In the genomic region with DNA sequence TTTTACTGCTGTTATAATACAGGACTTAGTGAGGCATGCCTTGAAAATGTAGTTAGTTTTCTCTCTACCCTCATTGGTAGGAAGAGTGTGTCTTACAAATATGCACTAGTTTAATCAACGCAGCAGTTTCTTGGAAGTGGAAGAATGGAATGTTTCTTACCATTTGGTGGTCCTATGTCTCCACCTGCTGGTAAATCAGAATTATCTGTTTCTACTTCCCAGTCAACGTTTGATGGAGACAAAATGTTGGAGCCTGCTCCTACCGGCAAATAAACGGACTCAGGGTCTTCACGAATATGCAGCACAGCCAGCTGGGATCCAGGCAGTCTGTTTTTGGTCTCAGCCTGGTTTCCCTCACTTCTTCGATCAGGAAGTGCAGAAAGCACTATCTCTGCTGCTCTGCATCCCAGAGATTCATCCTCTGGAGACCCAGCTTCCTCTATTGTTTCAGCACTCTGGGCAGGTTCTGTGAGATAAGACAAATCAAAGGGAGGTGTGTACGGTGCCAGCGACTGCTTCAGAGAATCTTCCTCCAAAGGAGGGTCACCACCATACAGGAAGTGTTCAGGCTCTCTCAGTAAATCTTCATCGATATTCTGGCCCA, we compare ENCODE assay signal across 7 cellular contexts. TPM values are rescaled to one million over a fixed set of nuclear protein-coding genes. Genes with fewer than 3 reads are reported as not detected.
DNase-seq lines count a peak whose midpoint lies in the region; ATAC-seq and TF ChIP-seq lines count a peak whose summit lies in the region.

No MANE protein-coding gene starts in this region.

- no peak overlapping the region for H3K4me3 ChIP-seq in LNCaP clone FGC (ENCODE audit: low read depth, low read length)
- H3K4me3 ChIP-seq in epithelial cell of esophagus (ENCODE audit: low read length): no peak overlapping the region

- ATAC-seq in GM21825 (IDR thresholded peaks at IDR 0.05; ENCODE audit: unreplicated experiment) (no peak), GM21447 (IDR thresholded peaks at IDR 0.05; ENCODE audit: unreplicated experiment) (no peak)

- peak; percentile 82 for DNase-seq in GM03348 (ENCODE audit: low spot score)
- peak; percentile 72 for DNase-seq in LNCaP clone FGC (ENCODE audit: low read depth)
- peak; percentile 68 for DNase-seq in RPMI7951 (ENCODE audit: low read depth)
- peak; percentile 87 for DNase-seq in epithelial cell of esophagus (ENCODE audit: low read depth)
- peak; percentile 65 for DNase-seq in middle frontal gyrus (ENCODE audit: extremely low spot score, low spot score)

- TF ChIP-seq CTCF in LNCaP clone FGC (IDR thresholded peaks at IDR 0.05; ENCODE audit: control insufficient read depth, extremely low read depth, insufficient read depth): peak; percentile 53
- peak; percentile 60 for TF ChIP-seq CTCF in epithelial cell of esophagus (IDR thresholded peaks at IDR 0.05; ENCODE audit: insufficient read depth, low read depth, low read length, missing control alignments)

RNA-seq across cellular contexts. Expression of a gene that starts 59.5 kb away (rescaled TPM):
- total RNA-seq in RPMI7951 (2014; rRNA removed; shearing (Covaris generic)): not detected in 2 replicates
